In genomic region chr11:130002846-130003716, GRCh38 we compare ENCODE assay signal across 1 cellular context.
TF ChIP-seq lines count a peak whose summit lies in the region.

No MANE protein-coding gene starts in this region.

TF ChIP-seq in HepG2, 621 proteins besides CTCF, POLR2A, EP300 and RAD21 (continued from another document and continues in another):
- TF ChIP-seq ZBTB46 (CRISPR knock-in tag; IDR thresholded peaks at IDR 0.05; ENCODE audit: borderline replicate concordance) (no peak), EZH2 (conservative IDR thresholded peaks at IDR 0.05; ENCODE audit: low read depth, low read length) (no peak), MEIS1 (CRISPR knock-in tag; IDR thresholded peaks at IDR 0.05; ENCODE audit: borderline replicate concordance) (no peak), BORCS8-MEF2B (CRISPR knock-in tag; IDR thresholded peaks at IDR 0.05) (peak; percentile 90; the same call in 1 of the 2 replicates), MTA3 (CRISPR knock-in tag; IDR thresholded peaks at IDR 0.05) (no peak), IKZF1 (IDR thresholded peaks at IDR 0.05) (no peak), PHF5A (CRISPR knock-in tag; IDR thresholded peaks at IDR 0.05; ENCODE audit: low read depth, unreplicated experiment) (peak; percentile 21), MLLT10 (CRISPR knock-in tag; IDR thresholded peaks at IDR 0.05) (no peak), ZNF800 (CRISPR knock-in tag; IDR thresholded peaks at IDR 0.05) (peak; percentile 83; the same call in 1 of the 2 replicates), ZNF382 (CRISPR knock-in tag; IDR thresholded peaks at IDR 0.05; ENCODE audit: borderline replicate concordance) (no peak), NRL (CRISPR knock-in tag; IDR thresholded peaks at IDR 0.05; ENCODE audit: borderline replicate concordance) (peak; percentile 41; the same call in 1 of the 2 replicates), HNRNPLL (IDR thresholded peaks at IDR 0.05; ENCODE audit: low read depth, low read length, poor library complexity, severe bottlenecking) (peak; percentile 78), ZNF30 (CRISPR knock-in tag; IDR thresholded peaks at IDR 0.05) (no peak), FOXO1 (CRISPR knock-in tag; IDR thresholded peaks at IDR 0.05) (0 out of 2 replicates have a peak, but pooled peaks have one; percentile 43), ZNF878 (CRISPR knock-in tag; IDR thresholded peaks at IDR 0.05) (peak; percentile 89), ZNF563 (CRISPR knock-in tag; IDR thresholded peaks at IDR 0.05) (peak; percentile 86), MIXL1 (CRISPR knock-in tag; IDR thresholded peaks at IDR 0.05) (no peak; the same call in 1 of the 2 replicates), NONO (IDR thresholded peaks at IDR 0.05) (no peak), NONO (CRISPR knock-in tag; conservative IDR thresholded peaks at IDR 0.05) (peak; percentile 65), ESRRA (CRISPR knock-in tag; IDR thresholded peaks at IDR 0.05; ENCODE audit: low read depth) (no peak; the same call in 1 of the 2 replicates), HNF1A (IDR thresholded peaks at IDR 0.05; ENCODE audit: low read depth) (no peak), HNF1A (CRISPR knock-in tag; IDR thresholded peaks at IDR 0.05; ENCODE audit: borderline replicate concordance) (no peak), MIER3 (CRISPR knock-in tag; IDR thresholded peaks at IDR 0.05; ENCODE audit: borderline replicate concordance) (no peak), PLRG1 (conservative IDR thresholded peaks at IDR 0.05) (no peak), FOSL1 (CRISPR knock-in tag; IDR thresholded peaks at IDR 0.05; ENCODE audit: borderline replicate concordance) (0 out of 2 replicates have a peak, but pooled peaks have one; percentile 32), GATAD1 (CRISPR knock-in tag; IDR thresholded peaks at IDR 0.05) (peak; percentile 57; the same call in 1 of the 2 replicates), GMEB1 (CRISPR knock-in tag; IDR thresholded peaks at IDR 0.05; ENCODE audit: borderline replicate concordance) (peak; percentile 33; the same call in 1 of the 2 replicates), STAG1 (CRISPR knock-in tag; IDR thresholded peaks at IDR 0.05) (0 out of 2 replicates have a peak, but pooled peaks have one; percentile 3), ASH2L (IDR thresholded peaks at IDR 0.05; ENCODE audit: insufficient read length, low read depth, low read length) (peak; percentile 70), ZNF34 (CRISPR knock-in tag; IDR thresholded peaks at IDR 0.05; ENCODE audit: borderline replicate concordance) (no peak), ZBTB38 (CRISPR knock-in tag; IDR thresholded peaks at IDR 0.05) (peak; percentile 45; the same call in 1 of the 2 replicates), ELF3 (CRISPR knock-in tag; IDR thresholded peaks at IDR 0.05) (peak; percentile 62), ZNF883 (CRISPR knock-in tag; IDR thresholded peaks at IDR 0.05; ENCODE audit: not compliant biosample characterization) (peak; percentile 47), FOXA1 (IDR thresholded peaks at IDR 0.05) (no peak), FOXA1 (CRISPR knock-in tag; IDR thresholded peaks at IDR 0.05) (0 out of 2 replicates have a peak, but pooled peaks have one; percentile 8), PRPF4 (IDR thresholded peaks at IDR 0.05; ENCODE audit: low read depth, low read length, poor library complexity, severe bottlenecking) (no peak), ZNF724P (CRISPR knock-in tag; IDR thresholded peaks at IDR 0.05; ENCODE audit: borderline replicate concordance) (peak; percentile 76; the same call in 1 of the 2 replicates), ETV5 (CRISPR knock-in tag; IDR thresholded peaks at IDR 0.05; ENCODE audit: borderline replicate concordance) (no peak), KLF6 (CRISPR knock-in tag; IDR thresholded peaks at IDR 0.05) (peak; percentile 66; the same call in 1 of the 2 replicates), SALL2 (CRISPR knock-in tag; IDR thresholded peaks at IDR 0.05) (peak; percentile 47; the same call in 1 of the 2 replicates), ZMYM2 (CRISPR knock-in tag; IDR thresholded peaks at IDR 0.05) (no peak), AGO1 (IDR thresholded peaks at IDR 0.05; ENCODE audit: low read depth, low read length, poor library complexity, severe bottlenecking) (no peak)
- TF ChIP-seq, protein P1, sequence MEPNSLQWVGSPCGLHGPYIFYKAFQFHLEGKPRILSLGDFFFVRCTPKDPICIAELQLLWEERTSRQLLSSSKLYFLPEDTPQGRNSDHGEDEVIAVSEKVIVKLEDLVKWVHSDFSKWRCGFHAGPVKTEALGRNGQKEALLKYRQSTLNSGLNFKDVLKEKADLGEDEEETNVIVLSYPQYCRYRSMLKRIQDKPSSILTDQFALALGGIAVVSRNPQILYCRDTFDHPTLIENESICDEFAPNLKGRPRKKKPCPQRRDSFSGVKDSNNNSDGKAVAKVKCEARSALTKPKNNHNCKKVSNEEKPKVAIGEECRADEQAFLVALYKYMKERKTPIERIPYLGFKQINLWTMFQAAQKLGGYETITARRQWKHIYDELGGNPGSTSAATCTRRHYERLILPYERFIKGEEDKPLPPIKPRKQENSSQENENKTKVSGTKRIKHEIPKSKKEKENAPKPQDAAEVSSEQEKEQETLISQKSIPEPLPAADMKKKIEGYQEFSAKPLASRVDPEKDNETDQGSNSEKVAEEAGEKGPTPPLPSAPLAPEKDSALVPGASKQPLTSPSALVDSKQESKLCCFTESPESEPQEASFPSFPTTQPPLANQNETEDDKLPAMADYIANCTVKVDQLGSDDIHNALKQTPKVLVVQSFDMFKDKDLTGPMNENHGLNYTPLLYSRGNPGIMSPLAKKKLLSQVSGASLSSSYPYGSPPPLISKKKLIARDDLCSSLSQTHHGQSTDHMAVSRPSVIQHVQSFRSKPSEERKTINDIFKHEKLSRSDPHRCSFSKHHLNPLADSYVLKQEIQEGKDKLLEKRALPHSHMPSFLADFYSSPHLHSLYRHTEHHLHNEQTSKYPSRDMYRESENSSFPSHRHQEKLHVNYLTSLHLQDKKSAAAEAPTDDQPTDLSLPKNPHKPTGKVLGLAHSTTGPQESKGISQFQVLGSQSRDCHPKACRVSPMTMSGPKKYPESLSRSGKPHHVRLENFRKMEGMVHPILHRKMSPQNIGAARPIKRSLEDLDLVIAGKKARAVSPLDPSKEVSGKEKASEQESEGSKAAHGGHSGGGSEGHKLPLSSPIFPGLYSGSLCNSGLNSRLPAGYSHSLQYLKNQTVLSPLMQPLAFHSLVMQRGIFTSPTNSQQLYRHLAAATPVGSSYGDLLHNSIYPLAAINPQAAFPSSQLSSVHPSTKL (CRISPR knock-in tag; IDR thresholded peaks at IDR 0.05): no peak; the same call in none of the 2 replicates
- TF ChIP-seq, protein P2, sequence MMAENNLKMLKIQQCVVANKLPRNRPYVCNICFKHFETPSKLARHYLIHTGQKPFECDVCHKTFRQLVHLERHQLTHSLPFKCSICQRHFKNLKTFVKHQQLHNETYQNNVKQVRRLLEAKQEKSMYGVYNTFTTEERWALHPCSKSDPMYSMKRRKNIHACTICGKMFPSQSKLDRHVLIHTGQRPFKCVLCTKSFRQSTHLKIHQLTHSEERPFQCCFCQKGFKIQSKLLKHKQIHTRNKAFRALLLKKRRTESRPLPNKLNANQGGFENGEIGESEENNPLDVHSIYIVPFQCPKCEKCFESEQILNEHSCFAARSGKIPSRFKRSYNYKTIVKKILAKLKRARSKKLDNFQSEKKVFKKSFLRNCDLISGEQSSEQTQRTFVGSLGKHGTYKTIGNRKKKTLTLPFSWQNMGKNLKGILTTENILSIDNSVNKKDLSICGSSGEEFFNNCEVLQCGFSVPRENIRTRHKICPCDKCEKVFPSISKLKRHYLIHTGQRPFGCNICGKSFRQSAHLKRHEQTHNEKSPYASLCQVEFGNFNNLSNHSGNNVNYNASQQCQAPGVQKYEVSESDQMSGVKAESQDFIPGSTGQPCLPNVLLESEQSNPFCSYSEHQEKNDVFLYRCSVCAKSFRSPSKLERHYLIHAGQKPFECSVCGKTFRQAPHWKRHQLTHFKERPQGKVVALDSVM (CRISPR knock-in tag; IDR thresholded peaks at IDR 0.05): peak; percentile 66; the same call in 1 of the 2 replicates
- TF ChIP-seq, protein P3, sequence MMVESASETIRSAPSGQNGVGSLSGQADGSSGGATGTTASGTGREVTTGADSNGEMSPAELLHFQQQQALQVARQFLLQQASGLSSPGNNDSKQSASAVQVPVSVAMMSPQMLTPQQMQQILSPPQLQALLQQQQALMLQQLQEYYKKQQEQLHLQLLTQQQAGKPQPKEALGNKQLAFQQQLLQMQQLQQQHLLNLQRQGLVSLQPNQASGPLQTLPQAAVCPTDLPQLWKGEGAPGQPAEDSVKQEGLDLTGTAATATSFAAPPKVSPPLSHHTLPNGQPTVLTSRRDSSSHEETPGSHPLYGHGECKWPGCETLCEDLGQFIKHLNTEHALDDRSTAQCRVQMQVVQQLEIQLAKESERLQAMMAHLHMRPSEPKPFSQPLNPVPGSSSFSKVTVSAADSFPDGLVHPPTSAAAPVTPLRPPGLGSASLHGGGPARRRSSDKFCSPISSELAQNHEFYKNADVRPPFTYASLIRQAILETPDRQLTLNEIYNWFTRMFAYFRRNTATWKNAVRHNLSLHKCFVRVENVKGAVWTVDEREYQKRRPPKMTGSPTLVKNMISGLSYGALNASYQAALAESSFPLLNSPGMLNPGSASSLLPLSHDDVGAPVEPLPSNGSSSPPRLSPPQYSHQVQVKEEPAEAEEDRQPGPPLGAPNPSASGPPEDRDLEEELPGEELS (CRISPR knock-in tag; IDR thresholded peaks at IDR 0.05): peak; percentile 50; the same call in 1 of the 2 replicates
- TF ChIP-seq, protein P4, sequence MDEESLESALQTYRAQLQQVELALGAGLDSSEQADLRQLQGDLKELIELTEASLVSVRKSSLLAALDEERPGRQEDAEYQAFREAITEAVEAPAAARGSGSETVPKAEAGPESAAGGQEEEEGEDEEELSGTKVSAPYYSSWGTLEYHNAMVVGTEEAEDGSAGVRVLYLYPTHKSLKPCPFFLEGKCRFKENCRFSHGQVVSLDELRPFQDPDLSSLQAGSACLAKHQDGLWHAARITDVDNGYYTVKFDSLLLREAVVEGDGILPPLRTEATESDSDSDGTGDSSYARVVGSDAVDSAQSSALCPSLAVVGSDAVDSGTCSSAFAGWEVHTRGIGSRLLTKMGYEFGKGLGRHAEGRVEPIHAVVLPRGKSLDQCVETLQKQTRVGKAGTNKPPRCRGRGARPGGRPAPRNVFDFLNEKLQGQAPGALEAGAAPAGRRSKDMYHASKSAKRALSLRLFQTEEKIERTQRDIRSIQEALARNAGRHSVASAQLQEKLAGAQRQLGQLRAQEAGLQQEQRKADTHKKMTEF (CRISPR knock-in tag; IDR thresholded peaks at IDR 0.05): peak; percentile 84
